ENCODE assay signal across 13 cellular contexts in the genomic region with DNA sequence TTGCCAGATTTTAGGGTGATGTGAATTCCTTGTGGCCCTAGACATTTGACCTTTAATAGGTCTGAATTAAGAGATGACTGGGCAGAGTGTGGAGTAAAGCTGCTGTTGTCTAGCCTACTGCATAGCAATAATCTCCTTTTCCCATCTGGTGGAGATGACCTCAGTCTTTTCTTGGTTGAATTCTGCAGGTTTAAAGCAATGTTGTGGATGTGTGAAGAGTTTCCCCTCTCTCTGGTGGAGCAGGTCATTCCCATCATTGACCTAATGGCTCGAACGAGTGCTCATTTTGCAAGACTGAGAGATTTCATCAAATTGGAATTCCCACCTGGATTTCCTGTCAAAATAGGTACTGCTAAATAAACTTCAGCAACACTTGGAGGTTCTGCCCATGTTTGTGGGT. TPM values are rescaled to one million over a fixed set of nuclear protein-coding genes. Genes with fewer than 3 reads are reported as not detected.
DNase-seq lines count a peak whose midpoint lies in the region; ATAC-seq lines count a peak whose summit lies in the region.
"Had no signal": no experiment of that assay in that cellular context is flagged by ENCODE, and none has a peak within 500 bp of the region (broad histone marks: within the 10 kb centered on the region; RNA-seq: fewer than 3 reads in every experiment).

No MANE protein-coding gene starts in this region.

- H3K27ac Mint-ChIP-seq in activated CD4-positive, alpha-beta T cell treated with anti-CD3 and anti-CD28 coated beads, Interleukin-2, amount 10 ng/mL, durations not matched to agents 24 days and 14 days = peak overlapping the region; percentile 45
- peak overlapping the region; percentile 11 for H3K27ac Mint-ChIP-seq in stimulated activated naive CD8-positive, alpha-beta T cell treated with anti-CD3 and anti-CD28 coated beads, Interleukin-15, Interleukin-2, amounts not matched to agents 100 ng/mL and 50 ng/mL, for 24 hours
- peak overlapping the region in 1 of 2 donors; percentile 34 for H3K27ac Mint-ChIP-seq in stimulated activated naive CD8-positive, alpha-beta T cell treated with anti-CD3 and anti-CD28 coated beads, Interleukin-15, amount 100 ng/mL, for 72 hours
- peak overlapping the region; percentile 23 for H3K27ac Mint-ChIP-seq in activated T-helper 1 cell treated with anti-CD3 and anti-CD28 coated beads, Interleukin-12 subunit alpha, Interleukin-12 subunit beta, Interleukin-2, Interleukin-4 antibody, amounts not matched to agents 30 ng/mL and 10 ng/mL and 1 ng/mL, durations not matched to agents 14 hours and 24 hours and 36 hours
- H3K27ac Mint-ChIP-seq in stimulated activated naive B cell treated with anti-CD40 and anti-IgM and Interleukin-4, amounts not matched to agents 10 μg/mL and 1 μg/mL and 100 μg/mL, for 72 hours = peak overlapping the region; percentile 22
- H3K27ac Mint-ChIP-seq in activated naive CD4-positive, alpha-beta T cell treated with anti-CD3 and anti-CD28 coated beads for 36 hours = no peak overlapping the region
- H3K27ac Mint-ChIP-seq: H9 had no signal

- no peak for DNase-seq in activated CD4-positive, alpha-beta T cell treated with anti-CD3 and anti-CD28 coated beads, Interleukin-2, amount 10 ng/mL, durations not matched to agents 24 days and 14 days
- no peak for DNase-seq in activated CD4-positive, alpha-beta T cell treated with anti-CD3 and anti-CD28 coated beads, Interleukin-2, amount 50 U/mL, for 1 hour
- no peak for DNase-seq in stimulated activated naive CD8-positive, alpha-beta T cell treated with anti-CD3 and anti-CD28 coated beads, Interleukin-15, amount 100 ng/mL, for 72 hours
- no peak for DNase-seq in activated T-helper 1 cell treated with anti-CD3 and anti-CD28 coated beads, Interleukin-12 subunit alpha, Interleukin-12 subunit beta, Interleukin-2, Interleukin-4 antibody, amounts not matched to agents 30 ng/mL and 10 ng/mL and 1 ng/mL, durations not matched to agents 14 hours and 24 hours and 36 hours (ENCODE audit: low spot score)
- DNase-seq in stimulated activated naive B cell treated with anti-CD40 and anti-IgM and Interleukin-4, amounts not matched to agents 10 μg/mL and 1 μg/mL and 100 μg/mL, for 72 hours = no peak
- no peak for DNase-seq in activated naive CD4-positive, alpha-beta T cell treated with anti-CD3 and anti-CD28 coated beads for 36 hours
- DNase-seq: Calu3, DMS 273 treated with DMSO at 0.1 percent for 48 hours, GOT3, H9 had no signal

- peaks cover 54% of the 10 kb centered on the region for H3K36me3 Mint-ChIP-seq in activated CD4-positive, alpha-beta T cell treated with anti-CD3 and anti-CD28 coated beads, Interleukin-2, amount 10 ng/mL, durations not matched to agents 24 days and 14 days (ENCODE audit: low read depth)
- peaks cover 49% of the 10 kb centered on the region for H3K36me3 Mint-ChIP-seq in stimulated activated naive CD8-positive, alpha-beta T cell treated with anti-CD3 and anti-CD28 coated beads, Interleukin-15, Interleukin-2, amounts not matched to agents 100 ng/mL and 50 ng/mL, for 24 hours (ENCODE audit: low read depth)
- peaks cover 49% of the 10 kb centered on the region for H3K36me3 Mint-ChIP-seq in activated T-helper 1 cell treated with anti-CD3 and anti-CD28 coated beads, Interleukin-12 subunit alpha, Interleukin-12 subunit beta, Interleukin-2, Interleukin-4 antibody, amounts not matched to agents 30 ng/mL and 10 ng/mL and 1 ng/mL, durations not matched to agents 14 hours and 24 hours and 36 hours (ENCODE audit: low read depth)
- peaks cover 26 to 52% of the 10 kb centered on the region in 2 donors for H3K36me3 Mint-ChIP-seq in stimulated activated naive B cell treated with anti-CD40 and anti-IgM and Interleukin-4, amounts not matched to agents 10 μg/mL and 1 μg/mL and 100 μg/mL, for 72 hours
- peaks cover 21% of the 10 kb centered on the region for H3K36me3 Mint-ChIP-seq in activated naive CD4-positive, alpha-beta T cell treated with anti-CD3 and anti-CD28 coated beads for 36 hours (ENCODE audit: low read depth)

- CTCF ChIA-PET in activated naive CD4-positive, alpha-beta T cell treated with anti-CD3 and anti-CD28 coated beads for 36 hours (lab: Charles Lee) = interaction anchor here (0.5 to 1.1 kb wide), 2 partner anchors 25 to 576 kb away, joined by 3 to 4 read pairs; no protein-coding TSS in a partner anchor

- no peak for ATAC-seq in stimulated activated naive CD8-positive, alpha-beta T cell treated with anti-CD3 and anti-CD28 coated beads, Interleukin-15, amount 100 ng/mL, for 72 hours
- no peak for ATAC-seq in stimulated activated naive B cell treated with anti-CD40 and anti-IgM and Interleukin-4, amounts not matched to agents 10 μg/mL and 1 μg/mL and 100 μg/mL, for 72 hours (replicated peaks)
- no peak for ATAC-seq in HG03097 (IDR thresholded peaks at IDR 0.05; ENCODE audit: low FRiP score, unreplicated experiment)
- ATAC-seq: HepG2 had no signal

- H3K4me3 Mint-ChIP-seq in activated CD4-positive, alpha-beta T cell treated with anti-CD3 and anti-CD28 coated beads, Interleukin-2, amount 10 ng/mL, durations not matched to agents 24 days and 14 days = no peak overlapping the region
- H3K4me3 Mint-ChIP-seq in stimulated activated naive CD8-positive, alpha-beta T cell treated with anti-CD3 and anti-CD28 coated beads, Interleukin-15, Interleukin-2, amounts not matched to agents 100 ng/mL and 50 ng/mL, for 24 hours = no peak overlapping the region
- H3K4me3 Mint-ChIP-seq in stimulated activated naive CD8-positive, alpha-beta T cell treated with anti-CD3 and anti-CD28 coated beads, Interleukin-15, amount 100 ng/mL, for 72 hours = no peak overlapping the region
- H3K4me3 Mint-ChIP-seq in activated T-helper 1 cell treated with anti-CD3 and anti-CD28 coated beads, Interleukin-12 subunit alpha, Interleukin-12 subunit beta, Interleukin-2, Interleukin-4 antibody, amounts not matched to agents 30 ng/mL and 10 ng/mL and 1 ng/mL, durations not matched to agents 14 hours and 24 hours and 36 hours = no peak overlapping the region
- no peak overlapping the region for H3K4me3 Mint-ChIP-seq in stimulated activated naive B cell treated with anti-CD40 and anti-IgM and Interleukin-4, amounts not matched to agents 10 μg/mL and 1 μg/mL and 100 μg/mL, for 72 hours
- no peak overlapping the region for H3K4me3 Mint-ChIP-seq in activated naive CD4-positive, alpha-beta T cell treated with anti-CD3 and anti-CD28 coated beads for 36 hours
- H3K4me3 Mint-ChIP-seq: H9 had no signal

- no peaks in the 10 kb centered on the region for H3K27me3 Mint-ChIP-seq in activated CD4-positive, alpha-beta T cell treated with anti-CD3 and anti-CD28 coated beads, Interleukin-2, amount 10 ng/mL, durations not matched to agents 24 days and 14 days
- no peaks in the 10 kb centered on the region for H3K27me3 Mint-ChIP-seq in stimulated activated naive CD8-positive, alpha-beta T cell treated with anti-CD3 and anti-CD28 coated beads, Interleukin-15, Interleukin-2, amounts not matched to agents 100 ng/mL and 50 ng/mL, for 24 hours
- H3K27me3 Mint-ChIP-seq in stimulated activated naive CD8-positive, alpha-beta T cell treated with anti-CD3 and anti-CD28 coated beads, Interleukin-15, amount 100 ng/mL, for 72 hours = no peaks in the 10 kb centered on the region
- H3K27me3 Mint-ChIP-seq in activated T-helper 1 cell treated with anti-CD3 and anti-CD28 coated beads, Interleukin-12 subunit alpha, Interleukin-12 subunit beta, Interleukin-2, Interleukin-4 antibody, amounts not matched to agents 30 ng/mL and 10 ng/mL and 1 ng/mL, durations not matched to agents 14 hours and 24 hours and 36 hours (ENCODE audit: insufficient read depth) = no peaks in the 10 kb centered on the region
- no peaks in the 10 kb centered on the region for H3K27me3 Mint-ChIP-seq in stimulated activated naive B cell treated with anti-CD40 and anti-IgM and Interleukin-4, amounts not matched to agents 10 μg/mL and 1 μg/mL and 100 μg/mL, for 72 hours
- H3K27me3 Mint-ChIP-seq in activated naive CD4-positive, alpha-beta T cell treated with anti-CD3 and anti-CD28 coated beads for 36 hours (ENCODE audit: low read depth) = no peaks in the 10 kb centered on the region

- no peaks in the 10 kb centered on the region for H3K9me3 Mint-ChIP-seq in activated CD4-positive, alpha-beta T cell treated with anti-CD3 and anti-CD28 coated beads, Interleukin-2, amount 10 ng/mL, durations not matched to agents 24 days and 14 days
- no peaks in the 10 kb centered on the region for H3K9me3 Mint-ChIP-seq in stimulated activated naive CD8-positive, alpha-beta T cell treated with anti-CD3 and anti-CD28 coated beads, Interleukin-15, Interleukin-2, amounts not matched to agents 100 ng/mL and 50 ng/mL, for 24 hours
- no peaks in the 10 kb centered on the region for H3K9me3 Mint-ChIP-seq in stimulated activated naive CD8-positive, alpha-beta T cell treated with anti-CD3 and anti-CD28 coated beads, Interleukin-15, amount 100 ng/mL, for 72 hours
- no peaks in the 10 kb centered on the region for H3K9me3 Mint-ChIP-seq in activated T-helper 1 cell treated with anti-CD3 and anti-CD28 coated beads, Interleukin-12 subunit alpha, Interleukin-12 subunit beta, Interleukin-2, Interleukin-4 antibody, amounts not matched to agents 30 ng/mL and 10 ng/mL and 1 ng/mL, durations not matched to agents 14 hours and 24 hours and 36 hours
- H3K9me3 Mint-ChIP-seq in stimulated activated naive B cell treated with anti-CD40 and anti-IgM and Interleukin-4, amounts not matched to agents 10 μg/mL and 1 μg/mL and 100 μg/mL, for 72 hours = no peaks in the 10 kb centered on the region
- H3K9me3 Mint-ChIP-seq in activated naive CD4-positive, alpha-beta T cell treated with anti-CD3 and anti-CD28 coated beads for 36 hours = no peaks in the 10 kb centered on the region
- H3K9me3 Mint-ChIP-seq: H9 had no signal

- intact Hi-C loops in activated CD4-positive, alpha-beta T cell treated with anti-CD3 and anti-CD28 coated beads, Interleukin-2, amount 10 ng/mL, durations not matched to agents 24 days and 14 days (cut with micrococcal nuclease) = no loop called here
- intact Hi-C loops in activated T-helper 1 cell treated with anti-CD3 and anti-CD28 coated beads, Interleukin-12 subunit alpha, Interleukin-12 subunit beta, Interleukin-2, Interleukin-4 antibody, amounts not matched to agents 30 ng/mL and 10 ng/mL and 1 ng/mL, durations not matched to agents 14 hours and 24 hours and 36 hours (cut with micrococcal nuclease) = no loop called here
- intact Hi-C loops in activated naive CD4-positive, alpha-beta T cell treated with anti-CD3 and anti-CD28 coated beads for 36 hours (cut with micrococcal nuclease) = no loop called here

- peaks cover 20% of the 10 kb centered on the region for H3K4me1 Mint-ChIP-seq in activated CD4-positive, alpha-beta T cell treated with anti-CD3 and anti-CD28 coated beads, Interleukin-2, amount 10 ng/mL, durations not matched to agents 24 days and 14 days
- H3K4me1 Mint-ChIP-seq in stimulated activated naive CD8-positive, alpha-beta T cell treated with anti-CD3 and anti-CD28 coated beads, Interleukin-15, Interleukin-2, amounts not matched to agents 100 ng/mL and 50 ng/mL, for 24 hours (ENCODE audit: low read depth) = peaks cover 13% of the 10 kb centered on the region
- H3K4me1 Mint-ChIP-seq in stimulated activated naive CD8-positive, alpha-beta T cell treated with anti-CD3 and anti-CD28 coated beads, Interleukin-15, amount 100 ng/mL, for 72 hours = peaks cover 15% of the 10 kb centered on the region
- peaks cover 26% of the 10 kb centered on the region for H3K4me1 Mint-ChIP-seq in activated T-helper 1 cell treated with anti-CD3 and anti-CD28 coated beads, Interleukin-12 subunit alpha, Interleukin-12 subunit beta, Interleukin-2, Interleukin-4 antibody, amounts not matched to agents 30 ng/mL and 10 ng/mL and 1 ng/mL, durations not matched to agents 14 hours and 24 hours and 36 hours (ENCODE audit: low read depth)
- H3K4me1 Mint-ChIP-seq in stimulated activated naive B cell treated with anti-CD40 and anti-IgM and Interleukin-4, amounts not matched to agents 10 μg/mL and 1 μg/mL and 100 μg/mL, for 72 hours = no peaks in the 10 kb centered on the region
- peaks cover 19% of the 10 kb centered on the region for H3K4me1 Mint-ChIP-seq in activated naive CD4-positive, alpha-beta T cell treated with anti-CD3 and anti-CD28 coated beads for 36 hours (ENCODE audit: low read depth)

RNA-seq across cellular contexts. Expression of a gene that starts 19.0 kb away (rescaled TPM):
- total RNA-seq in activated CD4-positive, alpha-beta T cell treated with anti-CD3 and anti-CD28 coated beads, Interleukin-2, amount 10 ng/mL, durations not matched to agents 24 days and 14 days = 21.3 and 25.1 TPM in 2 replicates
- 20.3 and 20.8 TPM in 2 replicates for total RNA-seq in activated T-helper 1 cell treated with anti-CD3 and anti-CD28 coated beads, Interleukin-12 subunit alpha, Interleukin-12 subunit beta, Interleukin-2, Interleukin-4 antibody, amounts not matched to agents 30 ng/mL and 10 ng/mL and 1 ng/mL, durations not matched to agents 14 hours and 24 hours and 36 hours
- total RNA-seq in activated naive CD4-positive, alpha-beta T cell treated with anti-CD3 and anti-CD28 coated beads for 36 hours = 10 to 100 TPM; 12.1 to 12.9 TPM

RNA-seq across cellular contexts. Expression of a gene that starts 30.1 kb away (rescaled TPM):
- 60.6 and 62.5 TPM in 2 replicates for total RNA-seq in activated CD4-positive, alpha-beta T cell treated with anti-CD3 and anti-CD28 coated beads, Interleukin-2, amount 10 ng/mL, durations not matched to agents 24 days and 14 days
- total RNA-seq in activated T-helper 1 cell treated with anti-CD3 and anti-CD28 coated beads, Interleukin-12 subunit alpha, Interleukin-12 subunit beta, Interleukin-2, Interleukin-4 antibody, amounts not matched to agents 30 ng/mL and 10 ng/mL and 1 ng/mL, durations not matched to agents 14 hours and 24 hours and 36 hours = 60.4 and 62.4 TPM in 2 replicates
- 10 to 100 TPM; 28.3 to 31.5 TPM for total RNA-seq in activated naive CD4-positive, alpha-beta T cell treated with anti-CD3 and anti-CD28 coated beads for 36 hours

RNA-seq across cellular contexts. Expression of a gene that starts 33.1 kb away (rescaled TPM):
- total RNA-seq in activated CD4-positive, alpha-beta T cell treated with anti-CD3 and anti-CD28 coated beads, Interleukin-2, amount 10 ng/mL, durations not matched to agents 24 days and 14 days = 87.1 and 88.6 TPM in 2 replicates
- 86.2 and 87.5 TPM in 2 replicates for total RNA-seq in activated T-helper 1 cell treated with anti-CD3 and anti-CD28 coated beads, Interleukin-12 subunit alpha, Interleukin-12 subunit beta, Interleukin-2, Interleukin-4 antibody, amounts not matched to agents 30 ng/mL and 10 ng/mL and 1 ng/mL, durations not matched to agents 14 hours and 24 hours and 36 hours
- total RNA-seq in activated naive CD4-positive, alpha-beta T cell treated with anti-CD3 and anti-CD28 coated beads for 36 hours = 10 to 100 TPM; 40.2 to 41.6 TPM
